1 cellular context compared by ENCODE assay signal in genomic region chr2:127701651-127702394, GRCh38.
TF ChIP-seq lines count a peak whose summit lies in the region.

No MANE protein-coding gene starts in this region.

TF ChIP-seq in GM12878, 131 proteins besides CTCF, POLR2A, EP300 and RAD21 (continues in another document):
- TF ChIP-seq EGR1 (IDR thresholded peaks at IDR 0.05; ENCODE audit: borderline replicate concordance in 1 of 2, low read depth in 2 of 2, low read length in 2 of 2) (peak in 1 of 2 experiments; percentile 20; a peak in 1 of 3 replicates), CBX3 (IDR thresholded peaks at IDR 0.05; ENCODE audit: borderline replicate concordance, low read depth) (no peak), SMAD5 (IDR thresholded peaks at IDR 0.05; ENCODE audit: low read depth) (no peak), BMI1 (IDR thresholded peaks at IDR 0.05; ENCODE audit: borderline replicate concordance) (no peak), E2F4 (IDR thresholded peaks at IDR 0.05; ENCODE audit: low read depth, low read length) (no peak), TARDBP (IDR thresholded peaks at IDR 0.05; ENCODE audit: borderline replicate concordance) (0 out of 2 replicates have a peak, but pooled peaks have one; percentile 65), SREBF1 (IDR thresholded peaks at IDR 0.05; ENCODE audit: low read length) (0 out of 2 replicates have a peak, but pooled peaks have one; percentile 6), CBX5 (IDR thresholded peaks at IDR 0.05; ENCODE audit: low read depth) (0 out of 2 replicates have a peak, but pooled peaks have one; percentile 57), NRF1 (conservative IDR thresholded peaks at IDR 0.05; ENCODE audit: low read depth, low read length) (peak; percentile 33; the same call in 1 of the 2 replicates), CHD4 (IDR thresholded peaks at IDR 0.05) (no peak), PKNOX1 (IDR thresholded peaks at IDR 0.05) (no peak; the same call in 1 of the 2 replicates), SIN3A (IDR thresholded peaks at IDR 0.05; ENCODE audit: low read depth, low read length) (peak; percentile 66), SMARCA5 (IDR thresholded peaks at IDR 0.05) (peak; percentile 75; the same call in 1 of the 2 replicates), ZBTB11 (CRISPR knock-in tag; IDR thresholded peaks at IDR 0.05) (no peak), GATAD2B (conservative IDR thresholded peaks at IDR 0.05; ENCODE audit: low read depth) (peak; percentile 92), POU2F2 (IDR thresholded peaks at IDR 0.05; ENCODE audit: borderline replicate concordance, low read depth, low read length) (peak; percentile 11; the same call in 1 of the 3 replicates), NKRF (conservative IDR thresholded peaks at IDR 0.05) (peak; percentile 85), SPI1 (IDR thresholded peaks at IDR 0.05; ENCODE audit: borderline replicate concordance, insufficient read depth, low read depth, low read length) (peak; percentile 50; the same call in 1 of the 2 replicates), SMC3 (IDR thresholded peaks at IDR 0.05; ENCODE audit: borderline replicate concordance, low read length) (no peak), PAX5 (IDR thresholded peaks at IDR 0.05; ENCODE audit: borderline replicate concordance, low read depth, low read length) (peak; percentile 92), ATF7 (IDR thresholded peaks at IDR 0.05; ENCODE audit: low read depth) (no peak), NR2F1 (conservative IDR thresholded peaks at IDR 0.05) (peak; percentile 76; the same call in 1 of the 2 replicates), MEF2A (IDR thresholded peaks at IDR 0.05; ENCODE audit: insufficient read depth, low read depth, low read length) (0 out of 2 replicates have a peak, but pooled peaks have one; percentile 15), KLF5 (IDR thresholded peaks at IDR 0.05; ENCODE audit: partially characterized antibody) (no peak), TCF12 (IDR thresholded peaks at IDR 0.05; ENCODE audit: low read depth, low read length) (no peak), ZSCAN29 (IDR thresholded peaks at IDR 0.05) (0 out of 2 replicates have a peak, but pooled peaks have one; percentile 6), RB1 (IDR thresholded peaks at IDR 0.05; ENCODE audit: borderline replicate concordance) (peak; percentile 96; the same call in 1 of the 2 replicates), MXI1 (IDR thresholded peaks at IDR 0.05; ENCODE audit: low read depth, low read length) (peak; percentile 55; the same call in 1 of the 2 replicates), HDAC6 (IDR thresholded peaks at IDR 0.05; ENCODE audit: unreplicated experiment) (peak; percentile 87), RELA (IDR thresholded peaks at IDR 0.05; ENCODE audit: borderline replicate concordance, partially characterized antibody) (no peak), MEF2B (IDR thresholded peaks at IDR 0.05; ENCODE audit: partially characterized antibody, poor library complexity, severe bottlenecking) (no peak), BCL11A (IDR thresholded peaks at IDR 0.05; ENCODE audit: low read depth, low read length) (no peak)
- TF ChIP-seq, protein P1, sequence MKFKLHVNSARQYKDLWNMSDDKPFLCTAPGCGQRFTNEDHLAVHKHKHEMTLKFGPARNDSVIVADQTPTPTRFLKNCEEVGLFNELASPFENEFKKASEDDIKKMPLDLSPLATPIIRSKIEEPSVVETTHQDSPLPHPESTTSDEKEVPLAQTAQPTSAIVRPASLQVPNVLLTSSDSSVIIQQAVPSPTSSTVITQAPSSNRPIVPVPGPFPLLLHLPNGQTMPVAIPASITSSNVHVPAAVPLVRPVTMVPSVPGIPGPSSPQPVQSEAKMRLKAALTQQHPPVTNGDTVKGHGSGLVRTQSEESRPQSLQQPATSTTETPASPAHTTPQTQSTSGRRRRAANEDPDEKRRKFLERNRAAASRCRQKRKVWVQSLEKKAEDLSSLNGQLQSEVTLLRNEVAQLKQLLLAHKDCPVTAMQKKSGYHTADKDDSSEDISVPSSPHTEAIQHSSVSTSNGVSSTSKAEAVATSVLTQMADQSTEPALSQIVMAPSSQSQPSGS (IDR thresholded peaks at IDR 0.05; ENCODE audit: low read length): no peak
- TF ChIP-seq, protein P2, sequence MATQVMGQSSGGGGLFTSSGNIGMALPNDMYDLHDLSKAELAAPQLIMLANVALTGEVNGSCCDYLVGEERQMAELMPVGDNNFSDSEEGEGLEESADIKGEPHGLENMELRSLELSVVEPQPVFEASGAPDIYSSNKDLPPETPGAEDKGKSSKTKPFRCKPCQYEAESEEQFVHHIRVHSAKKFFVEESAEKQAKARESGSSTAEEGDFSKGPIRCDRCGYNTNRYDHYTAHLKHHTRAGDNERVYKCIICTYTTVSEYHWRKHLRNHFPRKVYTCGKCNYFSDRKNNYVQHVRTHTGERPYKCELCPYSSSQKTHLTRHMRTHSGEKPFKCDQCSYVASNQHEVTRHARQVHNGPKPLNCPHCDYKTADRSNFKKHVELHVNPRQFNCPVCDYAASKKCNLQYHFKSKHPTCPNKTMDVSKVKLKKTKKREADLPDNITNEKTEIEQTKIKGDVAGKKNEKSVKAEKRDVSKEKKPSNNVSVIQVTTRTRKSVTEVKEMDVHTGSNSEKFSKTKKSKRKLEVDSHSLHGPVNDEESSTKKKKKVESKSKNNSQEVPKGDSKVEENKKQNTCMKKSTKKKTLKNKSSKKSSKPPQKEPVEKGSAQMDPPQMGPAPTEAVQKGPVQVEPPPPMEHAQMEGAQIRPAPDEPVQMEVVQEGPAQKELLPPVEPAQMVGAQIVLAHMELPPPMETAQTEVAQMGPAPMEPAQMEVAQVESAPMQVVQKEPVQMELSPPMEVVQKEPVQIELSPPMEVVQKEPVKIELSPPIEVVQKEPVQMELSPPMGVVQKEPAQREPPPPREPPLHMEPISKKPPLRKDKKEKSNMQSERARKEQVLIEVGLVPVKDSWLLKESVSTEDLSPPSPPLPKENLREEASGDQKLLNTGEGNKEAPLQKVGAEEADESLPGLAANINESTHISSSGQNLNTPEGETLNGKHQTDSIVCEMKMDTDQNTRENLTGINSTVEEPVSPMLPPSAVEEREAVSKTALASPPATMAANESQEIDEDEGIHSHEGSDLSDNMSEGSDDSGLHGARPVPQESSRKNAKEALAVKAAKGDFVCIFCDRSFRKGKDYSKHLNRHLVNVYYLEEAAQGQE (IDR thresholded peaks at IDR 0.05; ENCODE audit: low read depth, low read length): no peak
- TF ChIP-seq, protein P3, sequence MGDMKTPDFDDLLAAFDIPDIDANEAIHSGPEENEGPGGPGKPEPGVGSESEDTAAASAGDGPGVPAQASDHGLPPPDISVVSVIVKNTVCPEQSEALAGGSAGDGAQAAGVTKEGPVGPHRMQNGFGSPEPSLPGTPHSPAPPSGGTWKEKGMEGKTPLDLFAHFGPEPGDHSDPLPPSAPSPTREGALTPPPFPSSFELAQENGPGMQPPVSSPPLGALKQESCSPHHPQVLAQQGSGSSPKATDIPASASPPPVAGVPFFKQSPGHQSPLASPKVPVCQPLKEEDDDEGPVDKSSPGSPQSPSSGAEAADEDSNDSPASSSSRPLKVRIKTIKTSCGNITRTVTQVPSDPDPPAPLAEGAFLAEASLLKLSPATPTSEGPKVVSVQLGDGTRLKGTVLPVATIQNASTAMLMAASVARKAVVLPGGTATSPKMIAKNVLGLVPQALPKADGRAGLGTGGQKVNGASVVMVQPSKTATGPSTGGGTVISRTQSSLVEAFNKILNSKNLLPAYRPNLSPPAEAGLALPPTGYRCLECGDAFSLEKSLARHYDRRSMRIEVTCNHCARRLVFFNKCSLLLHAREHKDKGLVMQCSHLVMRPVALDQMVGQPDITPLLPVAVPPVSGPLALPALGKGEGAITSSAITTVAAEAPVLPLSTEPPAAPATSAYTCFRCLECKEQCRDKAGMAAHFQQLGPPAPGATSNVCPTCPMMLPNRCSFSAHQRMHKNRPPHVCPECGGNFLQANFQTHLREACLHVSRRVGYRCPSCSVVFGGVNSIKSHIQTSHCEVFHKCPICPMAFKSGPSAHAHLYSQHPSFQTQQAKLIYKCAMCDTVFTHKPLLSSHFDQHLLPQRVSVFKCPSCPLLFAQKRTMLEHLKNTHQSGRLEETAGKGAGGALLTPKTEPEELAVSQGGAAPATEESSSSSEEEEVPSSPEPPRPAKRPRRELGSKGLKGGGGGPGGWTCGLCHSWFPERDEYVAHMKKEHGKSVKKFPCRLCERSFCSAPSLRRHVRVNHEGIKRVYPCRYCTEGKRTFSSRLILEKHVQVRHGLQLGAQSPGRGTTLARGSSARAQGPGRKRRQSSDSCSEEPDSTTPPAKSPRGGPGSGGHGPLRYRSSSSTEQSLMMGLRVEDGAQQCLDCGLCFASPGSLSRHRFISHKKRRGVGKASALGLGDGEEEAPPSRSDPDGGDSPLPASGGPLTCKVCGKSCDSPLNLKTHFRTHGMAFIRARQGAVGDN (IDR thresholded peaks at IDR 0.05): no peak; the same call in 1 of the 2 replicates
- TF ChIP-seq, protein P4, sequence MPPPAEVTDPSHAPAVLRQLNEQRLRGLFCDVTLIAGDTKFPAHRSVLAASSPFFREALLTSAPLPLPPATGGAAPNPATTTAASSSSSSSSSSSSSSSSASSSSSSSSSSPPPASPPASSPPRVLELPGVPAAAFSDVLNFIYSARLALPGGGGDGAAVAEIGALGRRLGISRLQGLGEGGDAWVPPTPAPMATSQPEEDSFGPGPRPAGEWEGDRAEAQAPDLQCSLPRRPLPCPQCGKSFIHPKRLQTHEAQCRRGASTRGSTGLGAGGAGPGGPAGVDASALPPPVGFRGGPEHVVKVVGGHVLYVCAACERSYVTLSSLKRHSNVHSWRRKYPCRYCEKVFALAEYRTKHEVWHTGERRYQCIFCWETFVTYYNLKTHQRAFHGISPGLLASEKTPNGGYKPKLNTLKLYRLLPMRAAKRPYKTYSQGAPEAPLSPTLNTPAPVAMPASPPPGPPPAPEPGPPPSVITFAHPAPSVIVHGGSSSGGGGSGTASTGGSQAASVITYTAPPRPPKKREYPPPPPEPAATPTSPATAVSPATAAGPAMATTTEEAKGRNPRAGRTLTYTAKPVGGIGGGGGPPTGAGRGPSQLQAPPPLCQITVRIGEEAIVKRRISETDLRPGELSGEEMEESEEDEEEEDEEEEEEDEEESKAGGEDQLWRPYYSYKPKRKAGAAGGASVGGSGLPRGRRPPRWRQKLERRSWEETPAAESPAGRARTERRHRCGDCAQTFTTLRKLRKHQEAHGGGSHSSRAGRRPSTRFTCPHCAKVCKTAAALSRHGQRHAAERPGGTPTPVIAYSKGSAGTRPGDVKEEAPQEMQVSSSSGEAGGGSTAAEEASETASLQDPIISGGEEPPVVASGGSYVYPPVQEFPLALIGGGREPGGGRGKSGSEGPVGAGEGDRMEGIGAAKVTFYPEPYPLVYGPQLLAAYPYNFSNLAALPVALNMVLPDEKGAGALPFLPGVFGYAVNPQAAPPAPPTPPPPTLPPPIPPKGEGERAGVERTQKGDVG (CRISPR knock-in tag; IDR thresholded peaks at IDR 0.05): no peak
- TF ChIP-seq, protein P5, sequence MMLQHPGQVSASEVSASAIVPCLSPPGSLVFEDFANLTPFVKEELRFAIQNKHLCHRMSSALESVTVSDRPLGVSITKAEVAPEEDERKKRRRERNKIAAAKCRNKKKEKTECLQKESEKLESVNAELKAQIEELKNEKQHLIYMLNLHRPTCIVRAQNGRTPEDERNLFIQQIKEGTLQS (IDR thresholded peaks at IDR 0.05; ENCODE audit: borderline replicate concordance, extremely low read depth, low read depth, low read length): no peak
